Comparison of ENCODE assay signal across 4 cellular contexts in the genomic region with DNA sequence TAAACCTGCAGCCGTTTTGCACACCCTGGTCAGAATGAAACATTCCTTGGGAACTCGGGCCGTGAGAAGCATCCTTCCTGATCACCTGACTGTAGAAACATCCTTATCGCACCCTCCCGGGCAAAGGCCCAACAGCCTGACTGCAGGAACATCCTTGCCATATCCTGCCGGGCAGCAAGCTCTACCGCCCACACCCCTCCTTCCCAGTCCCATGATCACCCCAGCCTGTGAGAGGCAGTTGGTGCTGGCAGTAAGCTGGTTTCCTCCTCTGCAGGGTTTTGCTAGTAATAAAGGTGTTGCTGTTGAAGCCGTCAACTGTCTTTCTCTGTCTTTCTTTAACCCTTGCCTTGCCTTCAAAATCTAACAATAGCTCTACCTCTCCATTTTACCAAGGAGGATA.
DNase-seq lines count a peak whose midpoint lies in the region; ATAC-seq and TF ChIP-seq lines count a peak whose summit lies in the region.
"Not testable (repeated sequence)": the region's sequence is repeated elsewhere in the genome, so short reads cannot be mapped to it uniquely, and the experiment has no call there.

No MANE protein-coding gene starts in this region.

- H3K36me3 ChIP-seq in mucosa of descending colon (ENCODE audit: low read depth), result not testable (repeated sequence)

- not testable (repeated sequence) for H3K4me3 ChIP-seq in mucosa of descending colon

- intact Hi-C loops in Right ventricle myocardium superior (cut with DNase I); left cardiac atrium (cut with DNase I); left colon (cut with DNase I, micrococcal nuclease); mucosa of descending colon (cut with DNase I, micrococcal nuclease): not testable (repeated sequence)

- not testable (repeated sequence) for TF ChIP-seq CTCF in mucosa of descending colon (IDR thresholded peaks at IDR 0.05)

- not testable (repeated sequence) for H3K4me1 ChIP-seq in mucosa of descending colon (ENCODE audit: low read depth)

- ATAC-seq in Right ventricle myocardium superior (ENCODE audit: poor library complexity), result peak; percentile 36
- peak; percentile 47 to 68 for ATAC-seq in left cardiac atrium
- ATAC-seq in left colon, result peak; percentile 68
- ATAC-seq in mucosa of descending colon, result peak; percentile 70

- DNase-seq in Right ventricle myocardium superior, left cardiac atrium, left colon, mucosa of descending colon: not testable (repeated sequence)

- not testable (repeated sequence) for H3K9me3 ChIP-seq in mucosa of descending colon
